16 cellular contexts compared by ENCODE assay signal in the genomic region with DNA sequence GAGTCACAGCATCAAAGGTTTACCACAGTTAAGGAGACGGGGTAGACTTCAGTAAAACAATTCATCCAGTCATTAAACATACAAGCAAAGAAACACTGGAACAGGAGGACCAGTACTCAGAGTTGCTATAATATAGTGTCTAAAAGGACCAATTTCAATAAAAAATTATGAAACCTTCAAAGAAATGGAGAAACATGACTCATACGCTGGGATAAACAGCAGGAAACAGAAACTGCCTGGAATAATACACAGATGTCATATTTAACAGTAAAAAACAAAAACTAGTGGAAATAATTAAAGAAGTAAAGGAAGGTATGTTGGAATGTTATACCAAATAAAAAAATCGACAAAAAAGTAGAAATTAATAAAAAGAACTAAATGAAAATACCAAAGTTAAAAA.
A peak's percentile ranks its signal among the peaks of the same experiment; 100 is the strongest.
DNase-seq lines count a peak whose midpoint lies in the region; ATAC-seq and TF ChIP-seq lines count a peak whose summit lies in the region.
"Had no signal": no experiment of that assay in that cellular context is flagged by ENCODE, and none has a peak within 500 bp of the region (broad histone marks: within the 10 kb centered on the region; RNA-seq: fewer than 3 reads in every experiment).

No MANE protein-coding gene starts in this region.

- intact Hi-C loops in left colon (cut with DNase I, micrococcal nuclease): no loop called here

- H3K4me3 Mint-ChIP-seq in nephron: peak overlapping the region in 2 of 3 experiments; percentile 28 to 57
- H3K4me3 Mint-ChIP-seq: dendritic cell treated with granulocyte-macrophage colony-stimulating factor and Interleukin-4, amounts not matched to agents 40 ng/mL and 50 ng/mL, for 4 days had no signal

- peak overlapping the region; percentile 62 to 90 (median 65) for H3K27ac Mint-ChIP-seq in nephron
- H3K27ac Mint-ChIP-seq: dendritic cell treated with granulocyte-macrophage colony-stimulating factor and Interleukin-4, amounts not matched to agents 40 ng/mL and 50 ng/mL, for 4 days had no signal

- in situ Hi-C loops in GM23248 (cut with MboI): no loop called here

- peak overlapping the region; percentile 54; the same call in 1 of the 2 replicates for H3K4me3 ChIP-seq in GM23248
- H3K4me3 ChIP-seq: BLaER1 treated with 17β-estradiol and CSF1 and Interleukin-3, amounts not matched to agents 10 nM and 100 nM had no signal

- H3K36me3 Mint-ChIP-seq in nephron (ENCODE audit: low read depth): no peaks in the 10 kb centered on the region

- H3K9ac ChIP-seq in GM23248: no peak overlapping the region

- peak overlapping the region; percentile 88 for H2AFZ ChIP-seq in GM23248

- peaks cover 15% of the 10 kb centered on the region for H3K9me3 Mint-ChIP-seq in nephron

- ATAC-seq in left colon: no peak
- ATAC-seq: esophagus mucosa had no signal

- no peaks in the 10 kb centered on the region for H3K79me2 ChIP-seq in GM23248 (ENCODE audit: insufficient read depth)

- H3K36me3 ChIP-seq in GM23248 (ENCODE audit: low read depth): no peaks in the 10 kb centered on the region
- H3K36me3 ChIP-seq: BLaER1 treated with 17β-estradiol and CSF1 and Interleukin-3, amounts not matched to agents 10 nM and 100 nM had no signal

- no peaks in the 10 kb centered on the region for H4K20me1 ChIP-seq in GM23248 (ENCODE audit: insufficient read depth)
- H4K20me1 ChIP-seq: BLaER1 treated with 17β-estradiol and CSF1 and Interleukin-3, amounts not matched to agents 10 nM and 100 nM had no signal

- peak overlapping the region; percentile 78 for H3K4me2 ChIP-seq in GM23248 (ENCODE audit: unreplicated experiment)

- no peaks in the 10 kb centered on the region for H3K9me2 ChIP-seq in GM23248 (ENCODE audit: insufficient read depth)

- no peaks in the 10 kb centered on the region for H3K27me3 ChIP-seq in GM23248 (replicated peaks; ENCODE audit: insufficient read depth)
- H3K27me3 ChIP-seq: BLaER1 treated with 17β-estradiol and CSF1 and Interleukin-3, amounts not matched to agents 10 nM and 100 nM had no signal

- DNase-seq in GM23248 (peak; percentile 29), OCI-M1 (lab: John Stamatoyannopoulos, UW) (peak; percentile 35), dermis microvascular lymphatic vessel endothelial cell (ENCODE audit: low read depth in 2 of 2) (peak; percentile 79 to 82), LoVo (ENCODE audit: low spot score) (no peak), left colon (no peak), DMS153 treated with DMSO at 0.1 percent for 48 hours (lab: John Stamatoyannopoulos, UW; ENCODE audit: unreplicated experiment) (no peak)
- DNase-seq: activated CD4-positive, alpha-beta T cell treated with anti-CD3 and anti-CD28 coated beads, Interleukin-2, amount 50 U/mL, for 48 hours; activated naive CD4-positive, alpha-beta T cell treated with Interleukin-2 at 50 U/mL for 16 hours; activated T-cell treated with anti-CD3 and anti-CD28 coated beads for 4 hours; NCI-H1694 treated with DMSO at 0.1 percent for 48 hours; stimulated activated CD4-positive, alpha-beta T cell treated with anti-CD3 and anti-CD28 coated beads, Interleukin-12 subunit alpha, Interleukin-12 subunit beta, amount 100 ng/mL, for 4 hours had no signal

- peaks cover 13% of the 10 kb centered on the region for H3K4me1 Mint-ChIP-seq in nephron

- TF ChIP-seq CTCF in nephron (IDR thresholded peaks at IDR 0.05; ENCODE audit: unreplicated experiment in 3 of 3): no peak

- no peaks in the 10 kb centered on the region for H3F3A ChIP-seq in GM23248 (ENCODE audit: insufficient read depth)

- H3K27me3 Mint-ChIP-seq in nephron (ENCODE audit: low read depth): no peaks in the 10 kb centered on the region
- H3K27me3 Mint-ChIP-seq: dendritic cell treated with granulocyte-macrophage colony-stimulating factor and Interleukin-4, amounts not matched to agents 40 ng/mL and 50 ng/mL, for 4 days had no signal

- 55 to 58% methylated on average over 3 of the region's 3 CpGs for WGBS in GM23248 (ENCODE audit: low coverage in 1 of 2, low lambda C conversion rate in 2 of 2, missing lambda C conversion rate in 2 of 2), 2 experiments

- H3K27ac ChIP-seq in GM23248: no peak overlapping the region
- H3K27ac ChIP-seq: VCaP had no signal

- H3K9me3 ChIP-seq in GM23248 (ENCODE audit: low read depth): no peaks in the 10 kb centered on the region

- H3K4me1 ChIP-seq in GM23248 (ENCODE audit: insufficient read depth): peaks cover 5% of the 10 kb centered on the region; the same call in 1 of the 2 replicates

Comparison
In these comparisons a context has a peak if more than half of its experiments do, and no peak if none do; other contexts are left out.
1. DNase-seq: peak in GM23248 (single experiment), OCI-M1 (single experiment) and dermis microvascular lymphatic vessel endothelial cell (2 of 2); none in LoVo (single experiment), left colon (0 of 2) and DMS153 treated with DMSO at 0.1 percent for 48 hours (single experiment).